18 cellular contexts compared by ENCODE assay signal in genomic region chr10:14787938-14788337, GRCh38.
DNase-seq lines count a peak whose midpoint lies in the region; ATAC-seq lines count a peak whose summit lies in the region.
"Had no signal": no experiment of that assay in that cellular context is flagged by ENCODE, and none has a peak within 500 bp of the region (broad histone marks: within the 10 kb centered on the region; RNA-seq: fewer than 3 reads in every experiment).

No MANE protein-coding gene starts in this region.

- no peaks in the 10 kb centered on the region for H3K27me3 ChIP-seq in adipocyte (replicated peaks; ENCODE audit: control insufficient read depth, insufficient read depth, low read length)
- H3K27me3 ChIP-seq: BLaER1 treated with 17β-estradiol and CSF1 and Interleukin-3, amounts not matched to agents 10 nM and 100 nM; SJSA1 had no signal

- no peaks in the 10 kb centered on the region for H3K36me3 ChIP-seq in adipocyte (ENCODE audit: control insufficient read depth, insufficient read depth, low read length, severe bottlenecking)
- H3K36me3 ChIP-seq: BLaER1 treated with 17β-estradiol and CSF1 and Interleukin-3, amounts not matched to agents 10 nM and 100 nM; SJSA1 had no signal

- H3K9ac ChIP-seq in adipocyte (ENCODE audit: low read length): no peak overlapping the region
- H3K9ac ChIP-seq: BLaER1 treated with 17β-estradiol and CSF1 and Interleukin-3, amounts not matched to agents 10 nM and 100 nM had no signal

- H3K4me3 ChIP-seq in adipocyte (ENCODE audit: low read length): no peak overlapping the region
- H3K4me3 ChIP-seq: BLaER1 treated with 17β-estradiol and CSF1 and Interleukin-3, amounts not matched to agents 10 nM and 100 nM; PC-9; SJSA1 had no signal

- peaks cover 3% of the 10 kb centered on the region for H3K9me3 ChIP-seq in adipocyte (ENCODE audit: control insufficient read depth, low read length)
- H3K9me3 ChIP-seq: SJSA1 had no signal

- ATAC-seq in HG03565 (IDR thresholded peaks at IDR 0.05; ENCODE audit: unreplicated experiment) (no peak), HG02884 (IDR thresholded peaks at IDR 0.05; ENCODE audit: unreplicated experiment) (no peak), GM18870 (IDR thresholded peaks at IDR 0.05; ENCODE audit: unreplicated experiment) (no peak)
- ATAC-seq: CD8-positive, alpha-beta T cell had no signal

- DNase-seq in EL: peak; percentile 39
- peak; percentile 25 for DNase-seq in adipocyte (ENCODE audit: low read depth)
- DNase-seq in iris pigment epithelial cell (ENCODE audit: low read depth): peak; percentile 24
- DNase-seq: Calu3; CD8-positive, alpha-beta T cell; HFFc6; MM.1S; NCI-H1092; NCI-H1436 treated with DMSO at 0.1 percent for 48 hours; NCI-H2029; NCI-H345; NCI-H524 treated with DMSO at 0.1 percent for 48 hours; PC-9 had no signal

- no peaks in the 10 kb centered on the region for H3K4me1 ChIP-seq in adipocyte (ENCODE audit: control insufficient read depth, insufficient read depth, low read length)
